In the genomic region with DNA sequence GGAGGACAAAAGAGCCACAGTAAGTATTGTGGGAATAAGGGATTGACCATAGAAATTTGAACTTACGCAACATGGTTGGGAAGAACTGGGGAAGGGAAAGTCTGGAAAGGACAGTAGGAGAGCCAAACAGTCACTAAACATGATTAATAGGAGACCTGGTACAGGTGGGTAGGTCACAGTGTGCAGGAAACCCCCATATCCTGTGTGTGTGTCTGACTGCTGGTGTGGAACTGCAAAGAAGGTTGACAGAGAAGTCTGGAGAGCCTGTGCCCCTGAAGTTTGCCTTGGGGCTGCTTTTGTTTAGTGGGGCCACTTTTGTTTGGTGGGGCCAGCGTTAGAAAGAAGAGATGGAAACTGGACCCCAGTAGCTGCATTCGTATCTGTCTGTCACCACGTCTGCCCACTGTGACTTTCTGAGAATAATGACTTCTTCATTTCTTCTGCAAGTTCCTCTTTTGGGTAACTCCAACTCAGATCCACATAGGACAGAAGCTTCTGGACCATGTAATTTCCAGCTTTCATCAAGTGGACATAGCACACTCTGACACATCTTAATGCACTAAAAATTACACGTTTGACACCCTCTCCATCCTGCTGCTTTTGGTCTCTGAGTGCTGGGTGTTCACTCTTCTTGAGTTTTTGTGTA, we compare ENCODE assay signal across 11 cellular contexts.
DNase-seq lines count a peak whose midpoint lies in the region; ATAC-seq and TF ChIP-seq lines count a peak whose summit lies in the region.
"Had no signal": no experiment of that assay in that cellular context is flagged by ENCODE, and none has a peak within 500 bp of the region (broad histone marks: within the 10 kb centered on the region; RNA-seq: fewer than 3 reads in every experiment).

No MANE protein-coding gene starts in this region.

- H3K27me3 Mint-ChIP-seq in activated B cell treated with CpG ODN at 0.5 μM for 24 hours: no peaks in the 10 kb centered on the region
- peaks cover 12% of the 10 kb centered on the region for H3K27me3 Mint-ChIP-seq in type B pancreatic cell

- no peaks in the 10 kb centered on the region for H3K36me3 Mint-ChIP-seq in activated B cell treated with CpG ODN at 0.5 μM for 24 hours (ENCODE audit: low read depth)
- H3K36me3 Mint-ChIP-seq in type B pancreatic cell: no peaks in the 10 kb centered on the region
- H3K36me3 Mint-ChIP-seq: activated naive CD4-positive, alpha-beta T cell treated with anti-CD3 and anti-CD28 coated beads, Interleukin-2, amount 50 U/mL, for 24 hours; natural killer cell treated with Interleukin-12 subunit alpha and Interleukin-12 subunit beta and Interleukin-15 and Interleukin-18, amount 100 ng/mL, for 72 hours had no signal

- DNase-seq in activated B cell treated with CpG ODN at 0.5 μM for 24 hours (no peak), HuH-7.5 (ENCODE audit: low spot score) (no peak), T-helper 2 cell (no peak), type B pancreatic cell (ENCODE audit: extremely low spot score, unreplicated experiment) (no peak)
- DNase-seq: Karpas-422 had no signal

- intact Hi-C loops in activated B cell treated with CpG ODN at 0.5 μM for 24 hours (cut with micrococcal nuclease): no loop called here

- ATAC-seq in GM18498 (IDR thresholded peaks at IDR 0.05; ENCODE audit: unreplicated experiment) (peak; percentile 84), GM21390 (IDR thresholded peaks at IDR 0.05; ENCODE audit: unreplicated experiment) (peak; percentile 66), HG03139 (IDR thresholded peaks at IDR 0.05; ENCODE audit: unreplicated experiment) (peak; percentile 78), activated B cell treated with CpG ODN at 0.5 μM for 24 hours (ENCODE audit: low read depth) (peak; percentile 54), HG02970 (IDR thresholded peaks at IDR 0.05; ENCODE audit: low FRiP score, unreplicated experiment) (no peak)
- ATAC-seq: natural killer cell treated with Interleukin-12 subunit alpha and Interleukin-12 subunit beta and Interleukin-15 and Interleukin-18, amount 100 ng/mL, for 72 hours had no signal

- POLR2A ChIA-PET in activated B cell treated with CpG ODN at 0.5 μM for 24 hours (lab: Charles Lee): no interaction called here

- TF ChIP-seq CTCF in activated B cell treated with CpG ODN at 0.5 μM for 24 hours (IDR thresholded peaks at IDR 0.05) (no peak), type B pancreatic cell (conservative IDR thresholded peaks at IDR 0.05) (no peak)

- no peaks in the 10 kb centered on the region for H3K9me3 Mint-ChIP-seq in activated B cell treated with CpG ODN at 0.5 μM for 24 hours
- no peaks in the 10 kb centered on the region for H3K9me3 Mint-ChIP-seq in type B pancreatic cell
- H3K9me3 Mint-ChIP-seq: activated naive CD4-positive, alpha-beta T cell treated with anti-CD3 and anti-CD28 coated beads, Interleukin-2, amount 50 U/mL, for 24 hours; natural killer cell treated with Interleukin-12 subunit alpha and Interleukin-12 subunit beta and Interleukin-15 and Interleukin-18, amount 100 ng/mL, for 72 hours had no signal

- no peak overlapping the region for H3K27ac Mint-ChIP-seq in activated B cell treated with CpG ODN at 0.5 μM for 24 hours
- no peak overlapping the region for H3K27ac Mint-ChIP-seq in type B pancreatic cell
- H3K27ac Mint-ChIP-seq: activated naive CD4-positive, alpha-beta T cell treated with anti-CD3 and anti-CD28 coated beads, Interleukin-2, amount 50 U/mL, for 24 hours; natural killer cell treated with Interleukin-12 subunit alpha and Interleukin-12 subunit beta and Interleukin-15 and Interleukin-18, amount 100 ng/mL, for 72 hours had no signal

- CTCF ChIA-PET in activated B cell treated with CpG ODN at 0.5 μM for 24 hours (lab: Charles Lee): interaction anchor here (2.0 kb wide), 1 partner anchor 22 kb away, joined by 8 read pairs; no protein-coding TSS in a partner anchor

- H3K4me1 Mint-ChIP-seq in activated B cell treated with CpG ODN at 0.5 μM for 24 hours (peaks cover 10% of the 10 kb centered on the region), type B pancreatic cell (ENCODE audit: unreplicated experiment) (no peaks in the 10 kb centered on the region)
- H3K4me1 Mint-ChIP-seq: activated naive CD4-positive, alpha-beta T cell treated with anti-CD3 and anti-CD28 coated beads, Interleukin-2, amount 50 U/mL, for 24 hours had no signal

- H3K4me3 Mint-ChIP-seq in activated B cell treated with CpG ODN at 0.5 μM for 24 hours (peak overlapping the region; percentile 47), type B pancreatic cell (no peak overlapping the region)
- H3K4me3 Mint-ChIP-seq: activated naive CD4-positive, alpha-beta T cell treated with anti-CD3 and anti-CD28 coated beads, Interleukin-2, amount 50 U/mL, for 24 hours; natural killer cell treated with Interleukin-12 subunit alpha and Interleukin-12 subunit beta and Interleukin-15 and Interleukin-18, amount 100 ng/mL, for 72 hours had no signal
